8 cellular contexts compared by ENCODE assay signal in the genomic region with DNA sequence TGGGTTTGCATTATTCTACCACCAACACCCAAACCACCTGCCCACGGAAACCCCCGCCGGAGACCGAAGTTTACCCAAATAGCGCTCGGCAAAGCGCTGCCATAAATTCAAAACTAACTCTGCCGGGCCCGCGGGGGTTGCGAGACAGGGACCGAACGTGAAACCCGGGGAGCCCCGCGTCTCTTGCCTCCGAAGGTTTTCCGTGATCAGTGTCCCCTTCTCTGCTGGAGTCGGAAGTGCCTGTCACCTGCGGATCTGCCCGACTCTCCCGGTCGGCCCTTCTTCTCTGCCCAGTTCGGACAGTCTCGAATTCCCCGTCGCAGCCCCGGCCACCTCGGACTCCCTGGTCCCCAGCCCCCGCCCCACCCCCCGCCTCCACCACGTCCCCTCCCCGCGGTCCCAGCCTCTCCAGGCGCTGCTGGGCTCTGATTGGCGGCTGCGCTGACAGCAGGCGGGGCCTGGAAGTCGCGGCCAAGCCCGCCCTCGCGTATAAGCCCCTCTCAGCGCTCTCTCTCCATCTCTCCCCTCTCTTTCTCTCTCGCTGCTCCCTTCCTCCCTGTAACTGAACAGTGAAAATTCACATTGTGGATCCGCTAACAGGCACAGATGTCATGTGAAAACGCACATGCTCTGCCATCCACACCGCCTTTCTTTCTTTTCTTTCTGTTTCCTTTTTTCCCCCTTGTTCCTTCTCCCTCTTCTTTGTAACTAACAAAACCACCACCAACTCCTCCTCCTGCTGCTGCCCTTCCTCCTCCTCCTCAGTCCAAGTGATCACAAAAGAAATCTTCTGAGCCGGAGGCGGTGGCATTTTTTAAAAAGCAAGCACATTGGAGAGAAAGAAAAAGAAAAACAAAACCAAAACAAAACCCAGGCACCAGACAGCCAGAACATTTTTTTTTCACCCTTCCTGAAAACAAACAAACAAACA. TPM values are rescaled to one million over a fixed set of nuclear protein-coding genes. Genes with fewer than 3 reads are reported as not detected.
A peak's percentile ranks its signal among the peaks of the same experiment; 100 is the strongest.
DNase-seq lines count a peak whose midpoint lies in the region; ATAC-seq and TF ChIP-seq lines count a peak whose summit lies in the region.

A gene (plus strand): TSS at position 517 of the 931 bp plus-strand sequence. CDS start 642 bp downstream, outside the sequence.

- peak within 1 kb of the TSS; percentile 44 to 48 for H3K4me3 ChIP-seq in prostate gland

- no peaks in the 10 kb centered on the region for H3K9me3 ChIP-seq in prostate gland

- TF ChIP-seq POLR2A in prostate gland (IDR thresholded peaks at IDR 0.05): no peak

- WGBS in prostate gland: 1% methylated on average over 48 of the region's 50 CpGs

- peak within 1 kb of the TSS; percentile 34 to 51 for H3K27ac ChIP-seq in prostate gland

- H3K27me3 Mint-ChIP-seq in brain: peaks cover 42% of the 10 kb centered on the region

- H3K4me1 ChIP-seq in prostate gland (replicated peaks): no peaks in the 10 kb centered on the region

- DNase-seq in COLO668 (lab: John Stamatoyannopoulos, UW; ENCODE audit: unreplicated experiment) (peak; percentile 8), GM19238 (ENCODE audit: insufficient read length, low spot score) (peak; percentile 56), NCI-H82 (lab: John Stamatoyannopoulos, UW) (peak; percentile 91), hypothalamus (lab: John Stamatoyannopoulos, UW) (peak in 48 of 51 donors; percentile 28 to 92 (median 78)), prostate gland (ENCODE audit: low spot score) (peak; percentile 60), HT-29 (ENCODE audit: low spot score) (no peak)

- no peaks in the 10 kb centered on the region for H3K36me3 Mint-ChIP-seq in brain

- ATAC-seq in HG03175 (IDR thresholded peaks at IDR 0.05; ENCODE audit: unreplicated experiment): peak; percentile 79

- peak within 1 kb of the TSS; percentile 16 to 92 (median 64) for H3K27ac Mint-ChIP-seq in brain

- intact Hi-C loops in prostate gland (cut with DNase I): no loop called here

- peaks cover 45% of the 10 kb centered on the region for H3K4me1 Mint-ChIP-seq in brain

- no peak for TF ChIP-seq CTCF in brain (conservative IDR thresholded peaks at IDR 0.05)
- TF ChIP-seq CTCF in prostate gland (IDR thresholded peaks at IDR 0.05): no peak

- peaks cover 10% of the 10 kb centered on the region for H3K27me3 ChIP-seq in prostate gland (replicated peaks; ENCODE audit: insufficient read depth)

- H3K9me3 Mint-ChIP-seq in brain: peaks cover 0 to 3% (median 2%) of the 10 kb centered on the region in 5 experiments

- H3K4me3 Mint-ChIP-seq in brain: peak within 1 kb of the TSS; percentile 87 to 94 (median 92)

- no peaks in the 10 kb centered on the region for H3K36me3 ChIP-seq in prostate gland

RNA-seq across cellular contexts. Expression of the gene that starts here (rescaled TPM):
- polyA plus RNA-seq in brain (ENCODE audit: insufficient read depth, low read depth, low replicate concordance): 4.1 TPM
- total RNA-seq in prostate gland: 1 to 10 TPM; 1.4 to 1.7 TPM
- not detected in 2 replicates for total RNA-seq in HT-29 (2014; rRNA removed; shearing (Covaris generic))
